Comparison of ENCODE assay signal across 10 cellular contexts in genomic region chr9:132946624-132947295, GRCh38. TPM values are rescaled to one million over a fixed set of nuclear protein-coding genes. Genes with fewer than 3 reads are reported as not detected.
DNase-seq lines count a peak whose midpoint lies in the region; ATAC-seq, FAIRE-seq and TF ChIP-seq lines count a peak whose summit lies in the region.
"Had no signal": no experiment of that assay in that cellular context is flagged by ENCODE, and none has a peak within 500 bp of the region (broad histone marks: within the 10 kb centered on the region; RNA-seq: fewer than 3 reads in every experiment).

No MANE protein-coding gene starts in this region.

- H3K9me3 ChIP-seq in GM23248 (ENCODE audit: low read depth): no peaks in the 10 kb centered on the region
- no peaks in the 10 kb centered on the region for H3K9me3 ChIP-seq in fibroblast of lung (ENCODE audit: control insufficient read depth, insufficient read depth, low read depth, low read length)
- H3K9me3 ChIP-seq: psoas muscle had no signal

- H2AFZ ChIP-seq in GM23248: peak overlapping the region; percentile 62
- H2AFZ ChIP-seq in fibroblast of lung (ENCODE audit: low read length): peak overlapping the region; percentile 76

- H3K4me1 ChIP-seq in GM23248 (ENCODE audit: insufficient read depth) (peaks cover 21% of the 10 kb centered on the region), fibroblast of lung (ENCODE audit: control insufficient read depth, extremely low read depth, insufficient read depth, low read length) (peaks cover 7% of the 10 kb centered on the region)

- no peak overlapping the region for H3K4me2 ChIP-seq in GM23248 (ENCODE audit: unreplicated experiment)
- H3K4me2 ChIP-seq in fibroblast of lung (ENCODE audit: extremely low read depth, insufficient read depth, low read length): no peak overlapping the region

- H3K27ac ChIP-seq in GM23248: no peak overlapping the region
- H3K27ac ChIP-seq in fibroblast of lung (ENCODE audit: insufficient read depth, low read length): no peak overlapping the region
- H3K27ac ChIP-seq: psoas muscle had no signal

- DNase-seq in GM23248 (peak; percentile 59), RCC 7860 (ENCODE audit: low spot score) (peak; percentile 66), fibroblast of lung (ENCODE audit: low read depth in 2 of 2) (peak; percentile 20 to 48), progenitor cell of endocrine pancreas (ENCODE audit: low spot score, unreplicated experiment) (no peak), left ventricle myocardium superior (no peak)
- DNase-seq: activated CD8-positive, alpha-beta T cell treated with anti-CD3 and anti-CD28 coated beads, Interleukin-2, amount 10 ng/mL, durations not matched to agents 7 days and 5 days; psoas muscle had no signal

- no peaks in the 10 kb centered on the region for H4K20me1 ChIP-seq in GM23248 (ENCODE audit: insufficient read depth)
- H4K20me1 ChIP-seq in fibroblast of lung (ENCODE audit: control insufficient read depth, extremely low read depth, insufficient read depth, low read length): no peaks in the 10 kb centered on the region

- H3F3A ChIP-seq in GM23248 (ENCODE audit: insufficient read depth): no peaks in the 10 kb centered on the region

- no peaks in the 10 kb centered on the region for H3K27me3 ChIP-seq in GM23248 (replicated peaks; ENCODE audit: insufficient read depth)
- H3K27me3 ChIP-seq in fibroblast of lung (ENCODE audit: control insufficient read depth, insufficient read depth, low read length): no peaks in the 10 kb centered on the region

- no peaks in the 10 kb centered on the region for H3K36me3 Mint-ChIP-seq in progenitor cell of endocrine pancreas (ENCODE audit: insufficient read depth)

- FAIRE-seq in RCC 7860 (lab: Jason Lieb, UNC): no peak

- peaks cover 19% of the 10 kb centered on the region for H3K4me1 Mint-ChIP-seq in progenitor cell of endocrine pancreas (ENCODE audit: low read depth)

- ATAC-seq in left ventricle myocardium superior (no peak), HG02884 (IDR thresholded peaks at IDR 0.05; ENCODE audit: unreplicated experiment) (no peak), HG03521 (IDR thresholded peaks at IDR 0.05; ENCODE audit: unreplicated experiment) (no peak)
- ATAC-seq: activated CD8-positive, alpha-beta T cell treated with anti-CD3 and anti-CD28 coated beads, Interleukin-2, amount 10 ng/mL, durations not matched to agents 7 days and 5 days; psoas muscle; Right ventricle myocardium inferior had no signal

- no peaks in the 10 kb centered on the region for H3K27me3 Mint-ChIP-seq in progenitor cell of endocrine pancreas

- H3K9me2 ChIP-seq in GM23248 (ENCODE audit: insufficient read depth): no peaks in the 10 kb centered on the region

- WGBS in GM23248 (ENCODE audit: low coverage in 1 of 2, low lambda C conversion rate in 2 of 2, missing lambda C conversion rate in 2 of 2), 2 experiments: 75 to 84% methylated on average over 7 of the region's 7 CpGs

- TF ChIP-seq CTCF in fibroblast of lung (conservative IDR thresholded peaks at IDR 0.05 in 1 of 2, IDR thresholded peaks at IDR 0.05 in 1 of 2; ENCODE audit: low read depth in 1 of 2, low read length in 2 of 2) (no peak), progenitor cell of endocrine pancreas (IDR thresholded peaks at IDR 0.05; ENCODE audit: unreplicated experiment) (no peak)

- in situ Hi-C loops in GM23248 (cut with MboI): no loop called here

- no peaks in the 10 kb centered on the region for H3K9me3 Mint-ChIP-seq in progenitor cell of endocrine pancreas (ENCODE audit: low read depth)

- H3K4me3 Mint-ChIP-seq in progenitor cell of endocrine pancreas (ENCODE audit: low read depth): peak overlapping the region; percentile 5
- H3K4me3 Mint-ChIP-seq: activated CD8-positive, alpha-beta T cell treated with anti-CD3 and anti-CD28 coated beads, Interleukin-2, amount 10 ng/mL, durations not matched to agents 7 days and 5 days had no signal

- peak overlapping the region; percentile 78 for H3K27ac Mint-ChIP-seq in progenitor cell of endocrine pancreas
- H3K27ac Mint-ChIP-seq: activated CD8-positive, alpha-beta T cell treated with anti-CD3 and anti-CD28 coated beads, Interleukin-2, amount 10 ng/mL, durations not matched to agents 7 days and 5 days had no signal

- intact Hi-C loops in left ventricle myocardium superior (cut with micrococcal nuclease): no loop called here

- H3K4me3 ChIP-seq in GM23248 (no peak overlapping the region), fibroblast of lung (replicated peaks in 1 of 4; ENCODE audit: control extremely low read depth in 1 of 4, insufficient read depth in 1 of 4, low read depth in 3 of 4, low read length in 4 of 4) (no peak overlapping the region)
- H3K4me3 ChIP-seq: psoas muscle had no signal

- H3K9ac ChIP-seq in GM23248: no peak overlapping the region
- no peak overlapping the region for H3K9ac ChIP-seq in fibroblast of lung (ENCODE audit: insufficient read depth, low read length)

- H3K79me2 ChIP-seq in GM23248 (ENCODE audit: insufficient read depth) (peaks cover 27% of the 10 kb centered on the region), fibroblast of lung (ENCODE audit: control insufficient read depth, insufficient read depth, low read length) (peaks cover 25% of the 10 kb centered on the region)

- H3K36me3 ChIP-seq in GM23248 (ENCODE audit: low read depth) (no peaks in the 10 kb centered on the region), fibroblast of lung (ENCODE audit: control insufficient read depth, insufficient read depth, low read length) (no peaks in the 10 kb centered on the region)

RNA-seq across cellular contexts. Expression of gene TSC1, which starts 2.3 kb away (rescaled TPM):
- total RNA-seq in GM23248 (2014; rRNA removed; shearing (Covaris generic)): 22.4 and 33.0 TPM in 2 replicates
- polyA plus RNA-seq in GM23248 (2016; fragmentation: Nextera tagmentation; extraction: Ambion mirVana): 18.8 and 19.6 TPM in 2 replicates
- 32.1 and 41.5 TPM in 2 replicates for total RNA-seq in fibroblast of lung
- polyA plus RNA-seq in fibroblast of lung: 43.4 and 48.0 TPM in 2 replicates
- 18.5 and 22.4 TPM in 2 replicates for polyA plus RNA-seq in fibroblast of lung (2012)
- polyA minus RNA-seq in fibroblast of lung (ENCODE audit: low replicate concordance): 81.9 and 97.3 TPM in 2 replicates
- total RNA-seq in progenitor cell of endocrine pancreas: 65.4 and 69.0 TPM in 2 replicates
- 54.4 TPM for total RNA-seq in left ventricle myocardium superior

RNA-seq across cellular contexts. Expression of gene GFI1B, which starts 31.7 kb away (rescaled TPM):
- total RNA-seq in GM23248 (2014; rRNA removed; shearing (Covaris generic)): not detected in 2 replicates
- polyA plus RNA-seq in GM23248 (2016; fragmentation: Nextera tagmentation; extraction: Ambion mirVana): not detected in 2 replicates
- under 0.01 TPM in 1 of 2 replicates, not detected in the other for total RNA-seq in fibroblast of lung
- 0.02 and 0.06 TPM in 2 replicates for polyA plus RNA-seq in fibroblast of lung
- polyA plus RNA-seq in fibroblast of lung (2012): 0.05 TPM in 1 of 2 replicates, not detected in the other
- not detected in 2 replicates for polyA minus RNA-seq in fibroblast of lung (ENCODE audit: low replicate concordance)
- 0.12 TPM in 1 of 2 replicates, not detected in the other for total RNA-seq in progenitor cell of endocrine pancreas
- total RNA-seq in left ventricle myocardium superior: 0.25 TPM
- total RNA-seq: activated CD8-positive, alpha-beta T cell treated with anti-CD3 and anti-CD28 coated beads, Interleukin-2, amount 10 ng/mL, durations not matched to agents 7 days and 5 days; psoas muscle had no signal

Comparison
In these comparisons a context has a peak if more than half of its experiments do, and no peak if none do; other contexts are left out.
1. DNase-seq: peak in GM23248 (single experiment), RCC 7860 (single experiment) and fibroblast of lung (2 of 2); none in progenitor cell of endocrine pancreas (single experiment) and left ventricle myocardium superior (single experiment).